Comparison of ENCODE assay signal across 10 cellular contexts in genomic region chr22:36335621-36336020, GRCh38. TPM values are rescaled to one million over a fixed set of nuclear protein-coding genes. Genes with fewer than 3 reads are reported as not detected.
A peak's percentile ranks its signal among the peaks of the same experiment; 100 is the strongest.
DNase-seq lines count a peak whose midpoint lies in the region; ATAC-seq, FAIRE-seq and TF ChIP-seq lines count a peak whose summit lies in the region.
"Had no signal": no experiment of that assay in that cellular context is flagged by ENCODE, and none has a peak within 500 bp of the region (broad histone marks: within the 10 kb centered on the region; RNA-seq: fewer than 3 reads in every experiment).

No MANE protein-coding gene starts in this region.

- H3K9me3 Mint-ChIP-seq in activated CD8-positive, alpha-beta T cell treated with anti-CD3 and anti-CD28 coated beads, Interleukin-2, amount 10 ng/mL, durations not matched to agents 7 days and 5 days (ENCODE audit: insufficient read depth) = no peaks in the 10 kb centered on the region
- no peaks in the 10 kb centered on the region for H3K9me3 Mint-ChIP-seq in stimulated activated memory B cell treated with anti-CD40 and anti-IgM and Interleukin-4, amounts not matched to agents 10 μg/mL and 1 μg/mL and 100 μg/mL, for 72 hours

- H2AFZ ChIP-seq in keratinocyte (ENCODE audit: control insufficient read depth, low read length) = no peak overlapping the region

- peaks cover 8% of the 10 kb centered on the region for H3K9me1 ChIP-seq in keratinocyte (ENCODE audit: control insufficient read depth, extremely low read depth, insufficient read depth, low read length)

- H3K36me3 ChIP-seq in HUES6 (ENCODE audit: control insufficient read depth, insufficient read depth, low read length) (peaks cover 77% of the 10 kb centered on the region), keratinocyte (ENCODE audit: control insufficient read depth in 2 of 2, extremely low read depth in 1 of 2, insufficient read depth in 2 of 2, low read length in 2 of 2) (peaks cover 36 to 68% of the 10 kb centered on the region in 2 experiments)

- H3K79me2 ChIP-seq in keratinocyte (ENCODE audit: control insufficient read depth, insufficient read depth, low read length) = peaks cover 71% of the 10 kb centered on the region

- FAIRE-seq in keratinocyte (lab: Jason Lieb, UNC) = peak; percentile 48
- no peak for FAIRE-seq in GM19239 (lab: Jason Lieb, UNC)
- FAIRE-seq: islet of Langerhans had no signal

- H3K4me3 Mint-ChIP-seq in activated CD8-positive, alpha-beta T cell treated with anti-CD3 and anti-CD28 coated beads, Interleukin-2, amount 10 ng/mL, durations not matched to agents 7 days and 5 days = peak overlapping the region; percentile 85
- H3K4me3 Mint-ChIP-seq in stimulated activated memory B cell treated with anti-CD40 and anti-IgM and Interleukin-4, amounts not matched to agents 10 μg/mL and 1 μg/mL and 100 μg/mL, for 72 hours = peak overlapping the region; percentile 29

- peak overlapping the region; percentile 31; the same call in 1 of the 2 replicates for H3K27ac ChIP-seq in HUES6 (ENCODE audit: low read depth, low read length)
- H3K27ac ChIP-seq in keratinocyte (ENCODE audit: control insufficient read depth, insufficient read depth, low read length) = peak overlapping the region; percentile 96

- peaks cover 41% of the 10 kb centered on the region for H4K20me1 ChIP-seq in keratinocyte (ENCODE audit: control insufficient read depth, extremely low read depth, insufficient read depth, low read length)

- H3K27me3 Mint-ChIP-seq in activated CD8-positive, alpha-beta T cell treated with anti-CD3 and anti-CD28 coated beads, Interleukin-2, amount 10 ng/mL, durations not matched to agents 7 days and 5 days (ENCODE audit: low read depth) = no peaks in the 10 kb centered on the region
- H3K27me3 Mint-ChIP-seq in stimulated activated memory B cell treated with anti-CD40 and anti-IgM and Interleukin-4, amounts not matched to agents 10 μg/mL and 1 μg/mL and 100 μg/mL, for 72 hours = no peaks in the 10 kb centered on the region

- H3K4me1 ChIP-seq in HUES6 (ENCODE audit: control insufficient read depth, insufficient read depth, low read length) (peaks cover 67% of the 10 kb centered on the region), keratinocyte (ENCODE audit: control insufficient read depth, extremely low read depth, insufficient read depth, low read length) (peaks cover 93% of the 10 kb centered on the region)

- dilution Hi-C loops in keratinocyte (cut with MboI; ENCODE audit: extremely low pct_ligation_motif_present, low sequenced_read_pairs) = no loop called here

- H3K27me3 ChIP-seq in HUES6 (ENCODE audit: control insufficient read depth, insufficient read depth, low read length) = no peaks in the 10 kb centered on the region
- no peaks in the 10 kb centered on the region for H3K27me3 ChIP-seq in keratinocyte (ENCODE audit: control insufficient read depth, extremely low read depth, insufficient read depth, low read length)

- H3K4me3 ChIP-seq in HUES6 (ENCODE audit: low read depth, low read length) (no peak overlapping the region), keratinocyte (ENCODE audit: control insufficient read depth in 2 of 3, extremely low read depth in 1 of 3, insufficient read depth in 2 of 3, low read depth in 1 of 3, low read length in 3 of 3) (peak overlapping the region in 1 of 3 experiments; percentile 40)

- TF ChIP-seq CTCF in keratinocyte (optimal IDR thresholded peaks at IDR 0.05 in 1 of 3, IDR thresholded peaks at IDR 0.05 in 1 of 3, conservative IDR thresholded peaks at IDR 0.05 in 1 of 3; ENCODE audit: extremely low read depth in 1 of 3, insufficient read depth in 2 of 3, low read length in 3 of 3) = no peak

- H3K4me1 Mint-ChIP-seq in activated CD8-positive, alpha-beta T cell treated with anti-CD3 and anti-CD28 coated beads, Interleukin-2, amount 10 ng/mL, durations not matched to agents 7 days and 5 days (ENCODE audit: low read depth) = peaks cover 98% of the 10 kb centered on the region
- H3K4me1 Mint-ChIP-seq in stimulated activated memory B cell treated with anti-CD40 and anti-IgM and Interleukin-4, amounts not matched to agents 10 μg/mL and 1 μg/mL and 100 μg/mL, for 72 hours = peaks cover 94% of the 10 kb centered on the region

- no peak for DNase-seq in activated CD8-positive, alpha-beta T cell treated with anti-CD3 and anti-CD28 coated beads, Interleukin-2, amount 10 ng/mL, durations not matched to agents 7 days and 5 days
- DNase-seq in keratinocyte (ENCODE audit: low read depth, low spot score) (no peak), globus pallidus (ENCODE audit: low spot score) (no peak), GM19239 (ENCODE audit: insufficient read length, low spot score) (no peak), OCI-M2 (lab: John Stamatoyannopoulos, UW; ENCODE audit: unreplicated experiment) (no peak)
- DNase-seq: NCI-H82 had no signal

- CTCF ChIA-PET in activated CD8-positive, alpha-beta T cell treated with anti-CD3 and anti-CD28 coated beads, Interleukin-2, amount 10 ng/mL, durations not matched to agents 7 days and 5 days (lab: Charles Lee) = interaction anchor here (0.7 to 5.5 kb wide), 8 partner anchors 11 to 146 kb away, joined by 3 to 50 read pairs (median 7); partner anchors contain the start of genes MYH9 and TXN2

- POLR2A ChIA-PET in activated CD8-positive, alpha-beta T cell treated with anti-CD3 and anti-CD28 coated beads, Interleukin-2, amount 10 ng/mL, durations not matched to agents 7 days and 5 days (lab: Charles Lee) = interaction anchor here (1.1 to 5.0 kb wide), 5 partner anchors 21 to 119 kb away, joined by 3 to 37 read pairs (median 4); no protein-coding TSS in a partner anchor

- no peak for ATAC-seq in activated CD8-positive, alpha-beta T cell treated with anti-CD3 and anti-CD28 coated beads, Interleukin-2, amount 10 ng/mL, durations not matched to agents 7 days and 5 days
- no peak for ATAC-seq in stimulated activated memory B cell treated with anti-CD40 and anti-IgM and Interleukin-4, amounts not matched to agents 10 μg/mL and 1 μg/mL and 100 μg/mL, for 72 hours
- ATAC-seq in GM21526 (IDR thresholded peaks at IDR 0.05; ENCODE audit: low FRiP score, unreplicated experiment) = no peak

- H3K4me2 ChIP-seq in keratinocyte (ENCODE audit: control insufficient read depth, extremely low read depth, insufficient read depth, low read depth, low read length) = peak overlapping the region; percentile 53

- H3K27ac Mint-ChIP-seq in activated CD8-positive, alpha-beta T cell treated with anti-CD3 and anti-CD28 coated beads, Interleukin-2, amount 10 ng/mL, durations not matched to agents 7 days and 5 days = peak overlapping the region; percentile 99
- H3K27ac Mint-ChIP-seq in stimulated activated memory B cell treated with anti-CD40 and anti-IgM and Interleukin-4, amounts not matched to agents 10 μg/mL and 1 μg/mL and 100 μg/mL, for 72 hours = peak overlapping the region; percentile 96

- H3K36me3 Mint-ChIP-seq in activated CD8-positive, alpha-beta T cell treated with anti-CD3 and anti-CD28 coated beads, Interleukin-2, amount 10 ng/mL, durations not matched to agents 7 days and 5 days (ENCODE audit: low read depth) = peaks cover 87% of the 10 kb centered on the region
- H3K36me3 Mint-ChIP-seq in stimulated activated memory B cell treated with anti-CD40 and anti-IgM and Interleukin-4, amounts not matched to agents 10 μg/mL and 1 μg/mL and 100 μg/mL, for 72 hours = peaks cover 76% of the 10 kb centered on the region

- H3K9ac ChIP-seq in HUES6 (ENCODE audit: low read length) (peak overlapping the region; percentile 32), keratinocyte (ENCODE audit: control insufficient read depth, extremely low read depth, insufficient read depth, low read length) (peak overlapping the region; percentile 85)

- no peaks in the 10 kb centered on the region for H3K9me3 ChIP-seq in HUES6 (ENCODE audit: control insufficient read depth, insufficient read depth, low read depth, low read length)
- H3K9me3 ChIP-seq in keratinocyte (ENCODE audit: control insufficient read depth, low read depth, low read length) = no peaks in the 10 kb centered on the region

RNA-seq across cellular contexts. Expression of gene MYH9, which starts 52.1 kb away (rescaled TPM):
- 100 to 1,000 TPM; 857 to 883 TPM for total RNA-seq in activated CD8-positive, alpha-beta T cell treated with anti-CD3 and anti-CD28 coated beads, Interleukin-2, amount 10 ng/mL, durations not matched to agents 7 days and 5 days
- 277 to 489 TPM (median 351 TPM) in 3 replicates for polyA plus RNA-seq in keratinocyte
- 526 TPM for polyA plus RNA-seq in keratinocyte (2011; ENCODE audit: low read depth)
- polyA plus RNA-seq in keratinocyte (2011; cell fraction: cytosol; rRNA removed) = 357 and 388 TPM in 2 replicates
- polyA plus RNA-seq in keratinocyte (2011; cell fraction: nucleus; rRNA removed) = 864 and 995 TPM in 2 replicates
- 168 and 903 TPM in 2 replicates for polyA plus RNA-seq in keratinocyte (2012; ENCODE audit: low replicate concordance)
- 752 to 1,882 TPM (median 1,066 TPM) in 3 replicates for polyA minus RNA-seq in keratinocyte
- 461 TPM for polyA minus RNA-seq in keratinocyte (2011; cell fraction: cytosol; rRNA and poly(A)+ RNA removed)
- 623 and 1,627 TPM in 2 replicates for polyA minus RNA-seq in keratinocyte (2011; cell fraction: nucleus; rRNA and poly(A)+ RNA removed)
